In genomic region chr10:92550924-92551323, GRCh38 we compare ENCODE assay signal across 20 cellular contexts.
"Had no signal": no experiment of that assay in that cellular context is flagged by ENCODE, and none has a peak within 500 bp of the region (broad histone marks: within the 10 kb centered on the region; RNA-seq: fewer than 3 reads in every experiment).

No MANE protein-coding gene starts in this region.

- ATAC-seq: activated CD8-positive, alpha-beta T cell treated with anti-CD3 and anti-CD28 coated beads, Interleukin-2, amount 10 ng/mL, durations not matched to agents 7 days and 5 days; activated T-cell treated with anti-CD3 and anti-CD28 coated beads, Interleukin-2, amount 50 U/mL, for 72 hours; body of pancreas; effector memory CD8-positive, alpha-beta T cell; pancreas; stimulated activated naive CD8-positive, alpha-beta T cell treated with anti-CD3 and anti-CD28 coated beads, Interleukin-15, amount 100 ng/mL, for 72 hours had no signal

- H3K4me3 ChIP-seq: body of pancreas, hepatocyte, pancreas, sigmoid colon, spleen, upper lobe of left lung had no signal

- H3K27ac ChIP-seq: body of pancreas, hepatocyte, pancreas, sigmoid colon, spleen, upper lobe of left lung had no signal

- H3K4me1 Mint-ChIP-seq: stimulated activated naive CD8-positive, alpha-beta T cell treated with anti-CD3 and anti-CD28 coated beads, Interleukin-15, amount 100 ng/mL, for 72 hours had no signal

- H3K4me3 Mint-ChIP-seq: activated B cell treated with CpG ODN at 0.5 μM for 24 hours; activated CD8-positive, alpha-beta T cell treated with anti-CD3 and anti-CD28 coated beads, Interleukin-2, amount 10 ng/mL, durations not matched to agents 7 days and 5 days; activated naive CD8-positive, alpha-beta T cell treated with anti-CD3 and anti-CD28 coated beads for 36 hours; activated T-cell treated with anti-CD3 and anti-CD28 coated beads, Interleukin-2, amount 50 U/mL, for 72 hours; central memory CD8-positive, alpha-beta T cell; dendritic cell treated with granulocyte-macrophage colony-stimulating factor and Interleukin-4, amounts not matched to agents 40 ng/mL and 50 ng/mL, for 4 days; effector memory CD8-positive, alpha-beta T cell; naive B cell; stimulated activated naive CD8-positive, alpha-beta T cell treated with anti-CD3 and anti-CD28 coated beads, Interleukin-15, amount 100 ng/mL, for 72 hours had no signal

- H3K27ac Mint-ChIP-seq: activated B cell treated with CpG ODN at 0.5 μM for 24 hours; activated CD8-positive, alpha-beta T cell treated with anti-CD3 and anti-CD28 coated beads, Interleukin-2, amount 10 ng/mL, durations not matched to agents 7 days and 5 days; activated naive CD8-positive, alpha-beta T cell treated with anti-CD3 and anti-CD28 coated beads for 36 hours; activated T-cell treated with anti-CD3 and anti-CD28 coated beads, Interleukin-2, amount 50 U/mL, for 72 hours; dendritic cell treated with granulocyte-macrophage colony-stimulating factor and Interleukin-4, amounts not matched to agents 40 ng/mL and 50 ng/mL, for 4 days; stimulated activated naive CD8-positive, alpha-beta T cell treated with anti-CD3 and anti-CD28 coated beads, Interleukin-15, amount 100 ng/mL, for 72 hours had no signal

- H3K9me3 Mint-ChIP-seq: effector memory CD8-positive, alpha-beta T cell had no signal

- DNase-seq: activated B cell treated with CpG ODN at 0.5 μM for 24 hours; activated CD4-positive, alpha-beta T cell treated with anti-CD3 and anti-CD28 coated beads for 48 hours; activated CD8-positive, alpha-beta memory T cell treated with anti-CD3 and anti-CD28 coated beads, Interleukin-2, amount 50 U/mL, for 48 hours; activated CD8-positive, alpha-beta T cell treated with anti-CD3 and anti-CD28 coated beads, Interleukin-2, amount 10 ng/mL, durations not matched to agents 7 days and 5 days; activated naive CD8-positive, alpha-beta T cell treated with anti-CD3 and anti-CD28 coated beads for 36 hours; activated T-cell treated with anti-CD3 and anti-CD28 coated beads, Interleukin-2, amount 50 U/mL, for 72 hours; amygdala; body of pancreas; effector memory CD8-positive, alpha-beta T cell; erythroblast; islet precursor cell; naive B cell; pancreas; sigmoid colon; spleen; stimulated activated naive CD8-positive, alpha-beta T cell treated with anti-CD3 and anti-CD28 coated beads, Interleukin-15, amount 100 ng/mL, for 72 hours; upper lobe of left lung had no signal

- H3K27me3 Mint-ChIP-seq: activated B cell treated with CpG ODN at 0.5 μM for 24 hours; activated naive CD8-positive, alpha-beta T cell treated with anti-CD3 and anti-CD28 coated beads for 36 hours; central memory CD8-positive, alpha-beta T cell; dendritic cell treated with granulocyte-macrophage colony-stimulating factor and Interleukin-4, amounts not matched to agents 40 ng/mL and 50 ng/mL, for 4 days; effector memory CD8-positive, alpha-beta T cell; naive B cell; stimulated activated naive CD8-positive, alpha-beta T cell treated with anti-CD3 and anti-CD28 coated beads, Interleukin-15, amount 100 ng/mL, for 72 hours had no signal

- H3K27me3 ChIP-seq: body of pancreas, hepatocyte, pancreas, sigmoid colon, spleen, upper lobe of left lung had no signal
